In the genomic region with DNA sequence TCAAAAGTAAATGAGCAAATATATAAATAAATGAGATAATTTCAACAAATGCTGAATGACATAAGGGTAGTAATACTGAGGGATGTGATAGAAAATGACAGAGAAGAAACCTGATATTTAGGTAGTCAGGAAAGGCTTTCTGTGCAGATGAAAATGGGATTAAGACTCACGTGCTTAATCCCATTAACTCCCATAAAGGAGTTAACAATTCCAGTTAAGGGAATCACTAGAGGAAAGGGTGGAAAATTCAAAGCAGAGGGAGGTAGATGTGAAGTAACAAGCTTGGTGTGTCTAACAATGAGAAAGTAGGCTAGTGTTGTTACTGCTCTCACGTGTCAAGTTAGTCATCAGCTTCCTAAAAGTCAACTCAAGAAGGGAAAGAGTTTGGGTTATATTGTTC, we compare ENCODE assay signal across 29 cellular contexts.
"Had no signal": no experiment of that assay in that cellular context is flagged by ENCODE, and none has a peak within 500 bp of the region (broad histone marks: within the 10 kb centered on the region; RNA-seq: fewer than 3 reads in every experiment).

No MANE protein-coding gene starts in this region.

- H3K79me2 ChIP-seq: parathyroid adenoma had no signal

- H3K4me3 ChIP-seq: coronary artery, esophagus squamous epithelium, lung, mucosa of descending colon, right lobe of liver, thoracic aorta, transverse colon, upper lobe of right lung, uterus had no signal

- H3K9ac ChIP-seq: parathyroid adenoma had no signal

- H3K9me3 ChIP-seq: esophagus squamous epithelium, mucosa of descending colon, right lobe of liver, thoracic aorta, transverse colon, upper lobe of right lung, uterus had no signal

- FAIRE-seq: endothelial cell of umbilical vein, frontal cortex, keratinocyte, small intestine had no signal

- H3K4me3 Mint-ChIP-seq: memory B cell; mesothelial cell of epicardium; naive B cell; natural killer cell treated with Interleukin-12 subunit alpha and Interleukin-12 subunit beta and Interleukin-15 and Interleukin-18, amount 100 ng/mL, for 72 hours; neural crest cell; stimulated activated naive B cell treated with anti-CD40 and anti-IgM and Interleukin-4, amounts not matched to agents 10 μg/mL and 1 μg/mL and 100 μg/mL, for 72 hours; stimulated activated naive CD8-positive, alpha-beta T cell treated with anti-CD3 and anti-CD28 coated beads, Interleukin-15, Interleukin-2, amounts not matched to agents 100 ng/mL and 50 ng/mL, for 24 hours had no signal

- H3K9me3 Mint-ChIP-seq: memory B cell; mesothelial cell of epicardium; naive B cell; natural killer cell treated with Interleukin-12 subunit alpha and Interleukin-12 subunit beta and Interleukin-15 and Interleukin-18, amount 100 ng/mL, for 72 hours; neural crest cell; stimulated activated naive B cell treated with anti-CD40 and anti-IgM and Interleukin-4, amounts not matched to agents 10 μg/mL and 1 μg/mL and 100 μg/mL, for 72 hours; stimulated activated naive CD8-positive, alpha-beta T cell treated with anti-CD3 and anti-CD28 coated beads, Interleukin-15, Interleukin-2, amounts not matched to agents 100 ng/mL and 50 ng/mL, for 24 hours had no signal

- H3K27ac ChIP-seq: coronary artery, esophagus squamous epithelium, parathyroid adenoma, right lobe of liver, thoracic aorta, transverse colon, upper lobe of right lung, uterus had no signal

- H3K4me1 ChIP-seq: esophagus squamous epithelium, parathyroid adenoma, right lobe of liver, transverse colon, upper lobe of right lung had no signal

- DNase-seq: dermis blood vessel endothelial cell; effector memory CD4-positive, alpha-beta T cell; erythroblast; esophagus squamous epithelium; head of caudate nucleus; left ventricle myocardium superior; mucosa of descending colon; naive B cell; right lobe of liver; small intestine; stimulated activated CD4-positive, alpha-beta T cell treated with anti-CD3 and anti-CD28 coated beads, Interleukin-15, amount 100 ng/mL, for 24 hours; stimulated activated CD4-positive, alpha-beta T cell treated with anti-CD3 and anti-CD28 coated beads, Interleukin-2, amount 100 ng/mL, for 48 hours; stimulated activated naive B cell treated with anti-CD40 and anti-IgM and Interleukin-4, amounts not matched to agents 10 μg/mL and 1 μg/mL and 100 μg/mL, for 72 hours; transverse colon; upper lobe of right lung; uterus had no signal

- H3K36me3 ChIP-seq: esophagus squamous epithelium, right lobe of liver, thoracic aorta, transverse colon, upper lobe of right lung, uterus had no signal

- H3K36me3 Mint-ChIP-seq: mesothelial cell of epicardium; naive B cell; natural killer cell treated with Interleukin-12 subunit alpha and Interleukin-12 subunit beta and Interleukin-15 and Interleukin-18, amount 100 ng/mL, for 72 hours; stimulated activated naive B cell treated with anti-CD40 and anti-IgM and Interleukin-4, amounts not matched to agents 10 μg/mL and 1 μg/mL and 100 μg/mL, for 72 hours had no signal

- H3K4me1 Mint-ChIP-seq: memory B cell; naive B cell; neural crest cell; stimulated activated naive B cell treated with anti-CD40 and anti-IgM and Interleukin-4, amounts not matched to agents 10 μg/mL and 1 μg/mL and 100 μg/mL, for 72 hours had no signal

- H3K27me3 Mint-ChIP-seq: memory B cell; naive B cell; natural killer cell treated with Interleukin-12 subunit alpha and Interleukin-12 subunit beta and Interleukin-15 and Interleukin-18, amount 100 ng/mL, for 72 hours; progenitor cell of endocrine pancreas; stimulated activated naive B cell treated with anti-CD40 and anti-IgM and Interleukin-4, amounts not matched to agents 10 μg/mL and 1 μg/mL and 100 μg/mL, for 72 hours; stimulated activated naive CD8-positive, alpha-beta T cell treated with anti-CD3 and anti-CD28 coated beads, Interleukin-15, Interleukin-2, amounts not matched to agents 100 ng/mL and 50 ng/mL, for 24 hours had no signal

- H3K27me3 ChIP-seq: esophagus squamous epithelium, right lobe of liver, transverse colon, upper lobe of right lung, uterus had no signal

- H3K27ac Mint-ChIP-seq: memory B cell; mesothelial cell of epicardium; naive B cell; natural killer cell treated with Interleukin-12 subunit alpha and Interleukin-12 subunit beta and Interleukin-15 and Interleukin-18, amount 100 ng/mL, for 72 hours; progenitor cell of endocrine pancreas; stimulated activated naive B cell treated with anti-CD40 and anti-IgM and Interleukin-4, amounts not matched to agents 10 μg/mL and 1 μg/mL and 100 μg/mL, for 72 hours; stimulated activated naive CD8-positive, alpha-beta T cell treated with anti-CD3 and anti-CD28 coated beads, Interleukin-15, Interleukin-2, amounts not matched to agents 100 ng/mL and 50 ng/mL, for 24 hours had no signal
